Comparison of ENCODE assay signal across 24 cellular contexts in the genomic region with DNA sequence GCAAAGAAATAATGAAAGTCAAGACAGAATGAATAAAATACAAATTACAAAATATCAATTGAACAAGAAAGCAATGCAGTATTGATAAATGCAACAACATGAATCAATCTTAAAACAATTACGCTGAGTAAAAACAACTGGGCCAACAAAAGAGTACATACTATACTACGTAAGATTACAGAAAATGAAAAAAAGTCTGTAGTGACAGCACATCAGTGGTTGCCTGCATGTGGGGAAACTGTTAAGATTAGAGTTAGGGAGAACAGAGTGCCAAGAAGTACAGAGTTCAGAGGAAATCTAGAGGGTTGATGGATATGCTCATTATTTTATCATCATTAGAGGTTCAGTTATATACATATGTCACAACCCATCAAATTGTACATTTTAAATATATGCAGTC.
"Had no signal": no experiment of that assay in that cellular context is flagged by ENCODE, and none has a peak within 500 bp of the region (broad histone marks: within the 10 kb centered on the region; RNA-seq: fewer than 3 reads in every experiment).

No MANE protein-coding gene starts in this region.

- H3K27me3 Mint-ChIP-seq: dendritic cell treated with granulocyte-macrophage colony-stimulating factor and Interleukin-4, amounts not matched to agents 40 ng/mL and 50 ng/mL, for 4 days; memory B cell; progenitor cell of endocrine pancreas had no signal

- H3K4me3 ChIP-seq: colonic mucosa, gastrocnemius medialis, lung, pancreas, right lobe of liver, thoracic aorta, tibial nerve, upper lobe of left lung had no signal

- H3K9me3 ChIP-seq: colonic mucosa, gastrocnemius medialis, neutrophil, pancreas, right lobe of liver, thoracic aorta, tibial nerve, upper lobe of left lung had no signal

- H3K9me3 Mint-ChIP-seq: endodermal cell, neural crest cell had no signal

- H3K36me3 ChIP-seq: colonic mucosa, gastrocnemius medialis, neutrophil, pancreas, right lobe of liver, thoracic aorta, tibial nerve, upper lobe of left lung had no signal

- H3K27ac Mint-ChIP-seq: dendritic cell treated with granulocyte-macrophage colony-stimulating factor and Interleukin-4, amounts not matched to agents 40 ng/mL and 50 ng/mL, for 4 days; endodermal cell; memory B cell; natural killer cell; progenitor cell of endocrine pancreas had no signal

- H3K27ac ChIP-seq: colonic mucosa, epithelial cell of prostate, gastrocnemius medialis, neutrophil, pancreas, right lobe of liver, thoracic aorta, tibial nerve, upper lobe of left lung had no signal

- H3K4me3 Mint-ChIP-seq: dendritic cell treated with granulocyte-macrophage colony-stimulating factor and Interleukin-4, amounts not matched to agents 40 ng/mL and 50 ng/mL, for 4 days; endodermal cell; memory B cell; natural killer cell; neural crest cell had no signal

- ATAC-seq: esophagus mucosa, gastrocnemius medialis, natural killer cell, pancreas, right lobe of liver had no signal

- H3K27me3 ChIP-seq: colonic mucosa, gastrocnemius medialis, neutrophil, pancreas, right lobe of liver, tibial nerve, upper lobe of left lung had no signal

- DNase-seq: colonic mucosa; effector CD8-positive, alpha-beta T cell; endodermal cell; foreskin fibroblast; gastrocnemius medialis; head of caudate nucleus; natural killer cell; pancreas; right lobe of liver; small intestine; stimulated activated CD4-positive, alpha-beta T cell treated with anti-CD3 and anti-CD28 coated beads, Interleukin-15, amount 100 ng/mL, for 24 hours; stimulated activated CD4-positive, alpha-beta T cell treated with anti-CD3 and anti-CD28 coated beads, Interleukin-2, amount 100 ng/mL, for 48 hours; stimulated activated naive CD4-positive, alpha-beta T cell treated with Interleukin-2 at 50 U/mL for 16 hours; upper lobe of left lung had no signal

- H3K4me1 Mint-ChIP-seq: memory B cell, natural killer cell, neural crest cell had no signal

- H3K36me3 Mint-ChIP-seq: memory B cell, natural killer cell had no signal
